Comparison of ENCODE assay signal across 34 cellular contexts in genomic region chr7:36145686-36146085, GRCh38.
"Had no signal": no experiment of that assay in that cellular context is flagged by ENCODE, and none has a peak within 500 bp of the region (broad histone marks: within the 10 kb centered on the region; RNA-seq: fewer than 3 reads in every experiment).

No MANE protein-coding gene starts in this region.

- H3K36me3 ChIP-seq: MG63 had no signal

- H3K27me3 ChIP-seq: MG63 had no signal

- H3K4me3 ChIP-seq: MG63 had no signal

- DNase-seq: Karpas-422, Kasumi-1, MG63, MM.1S, MV-4-11, NCI-H1048, NCI-H1092, NCI-H1092 treated with DMSO at 0.1 percent for 48 hours, NCI-H1105, NCI-H1105 treated with DMSO at 0.1 percent for 48 hours, NCI-H1417, NCI-H1417 treated with DMSO at 0.1 percent for 48 hours, NCI-H1436, NCI-H1436 treated with DMSO at 0.1 percent for 48 hours, NCI-H146, NCI-H1694, NCI-H1694 treated with DMSO at 0.1 percent for 48 hours, NCI-H187, NCI-H187 treated with DMSO at 0.1 percent for 48 hours, NCI-H1930, NCI-H2029, NCI-H2029 treated with DMSO at 0.1 percent for 48 hours, NCI-H2081, NCI-H2081 treated with DMSO at 0.1 percent for 48 hours, NCI-H2107, NCI-H2171, NCI-H2171 treated with DMSO at 0.1 percent for 48 hours, NCI-H2227 treated with DMSO at 0.1 percent for 48 hours, NCI-H226, NCI-H345, NCI-H446, NCI-H446 treated with DMSO at 0.1 percent for 48 hours, NCI-H510A had no signal

- H3K27ac ChIP-seq: KMS-11 had no signal
